ENCODE assay signal across 10 cellular contexts in the genomic region with DNA sequence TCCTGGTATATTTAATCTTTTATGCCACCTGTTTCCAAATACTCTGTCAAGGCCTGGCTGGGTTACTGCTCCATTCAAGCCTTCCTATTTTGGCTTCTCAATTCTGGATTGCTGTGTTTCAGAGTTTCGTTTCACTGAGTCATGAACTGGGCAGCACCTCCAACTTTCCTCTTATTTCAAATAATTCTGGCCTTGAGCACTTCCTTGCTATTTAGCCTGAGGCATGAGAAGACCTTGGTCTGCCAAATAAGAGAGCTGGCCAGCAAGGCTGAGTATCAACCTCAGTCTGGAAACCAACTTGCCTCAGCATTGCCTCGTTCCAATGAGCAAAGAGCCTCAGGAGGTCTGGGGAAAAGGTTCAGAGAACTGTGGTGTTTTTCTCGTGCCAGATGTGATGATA.
DNase-seq lines count a peak whose midpoint lies in the region; TF ChIP-seq lines count a peak whose summit lies in the region.
"Had no signal": no experiment of that assay in that cellular context is flagged by ENCODE, and none has a peak within 500 bp of the region (broad histone marks: within the 10 kb centered on the region; RNA-seq: fewer than 3 reads in every experiment).

No MANE protein-coding gene starts in this region.

- TF ChIP-seq POLR2A in transverse colon (IDR thresholded peaks at IDR 0.05) = no peak

- no peak overlapping the region for H3K4me3 ChIP-seq in fibroblast of mammary gland (ENCODE audit: control insufficient read depth, low read depth, low read length)
- no peak overlapping the region for H3K4me3 ChIP-seq in transverse colon

- no peaks in the 10 kb centered on the region for H3K4me1 ChIP-seq in transverse colon

- intact Hi-C loops in posterior vena cava (cut with DNase I) (loop anchor here in 1 of 2 donors (10.0 kb wide), 1 partner anchor 59 kb away; no protein-coding TSS in a partner anchor), transverse colon (cut with DNase I; ENCODE audit: low total_unique reads) (no loop called here)

- no peaks in the 10 kb centered on the region for H3K27me3 ChIP-seq in transverse colon

- H3K36me3 ChIP-seq in transverse colon = no peaks in the 10 kb centered on the region

- peaks cover 8 to 10% of the 10 kb centered on the region in 2 donors for H3K9me3 ChIP-seq in transverse colon

- WGBS in transverse colon (ENCODE audit: low coverage in 1 of 2), 2 donors = 70% methylated on average over 1 to 3 of the region's 3 CpGs

- TF ChIP-seq CTCF in fibroblast of mammary gland (conservative IDR thresholded peaks at IDR 0.05; ENCODE audit: control insufficient read depth, insufficient read depth, low read depth, low read length) (no peak), transverse colon (IDR thresholded peaks at IDR 0.05) (no peak)

- in situ Hi-C loops in transverse colon (cut with MboI; ENCODE audit: low pct_ligation_motif_present in 1 of 4, low pct_unique_long_range_greater_than_20kb in 1 of 4, low sequenced_read_pairs in 3 of 4) = no loop called here

- DNase-seq in GM04503 (ENCODE audit: low read depth) (peak; percentile 92), RPMI8226 (peak; percentile 62), fibroblast of mammary gland (ENCODE audit: low read depth) (peak; percentile 93), posterior vena cava (ENCODE audit: low spot score) (peak; percentile 80), AML-193 (lab: John Stamatoyannopoulos, UW) (no peak), transverse colon (no peak)
- no peak for DNase-seq in stimulated activated CD4-positive, alpha-beta T cell treated with anti-CD3 and anti-CD28 coated beads, Interleukin-1b, Interleukin-23, amount 100 ng/mL, for 48 hours
- no peak for DNase-seq in activated CD4-positive, CD25-positive, alpha-beta regulatory T cell (lab: John Stamatoyannopoulos, UW)
- DNase-seq: Calu3; stimulated activated CD8-positive, alpha-beta memory T cell treated with anti-CD3 and anti-CD28 coated beads, Interleukin-4, amount 100 ng/mL, for 48 hours had no signal

- peak overlapping the region in 1 of 4 donors; percentile 19 for H3K27ac ChIP-seq in transverse colon

- no peak for TF ChIP-seq EP300 in transverse colon (IDR thresholded peaks at IDR 0.05; ENCODE audit: low read depth)

Comparison
In these comparisons a context has a peak if more than half of its experiments do, and no peak if none do; other contexts are left out.
1. DNase-seq: peak in GM04503 (single experiment), RPMI8226 (single experiment), fibroblast of mammary gland (single experiment) and posterior vena cava (single experiment); none in AML-193 (0 of 2), transverse colon (single experiment), stimulated activated CD4-positive, alpha-beta T cell treated with anti-CD3 and anti-CD28 coated beads, Interleukin-1b, Interleukin-23, amount 100 ng/mL, for 48 hours (single experiment) and activated CD4-positive, CD25-positive, alpha-beta regulatory T cell (0 of 4).